In genomic region chr1:8423702-8424538, GRCh38 we compare ENCODE assay signal across 8 cellular contexts.
DNase-seq lines count a peak whose midpoint lies in the region; ATAC-seq and TF ChIP-seq lines count a peak whose summit lies in the region.

No MANE protein-coding gene starts in this region.

- peak overlapping the region; percentile 42 for H4K5ac ChIP-seq in IMR-90 (ENCODE audit: low read depth, low read length)

- BruUV-seq in IMR-90 (replicated peaks; lab: Mats Ljungman, UMichigan): no TSS peak

- H3K23ac ChIP-seq in IMR-90 (ENCODE audit: low read depth, low read length): peak overlapping the region; percentile 13

- H3K9me3 Mint-ChIP-seq in T-cell: no peaks in the 10 kb centered on the region

- H3K4me1 ChIP-seq in IMR-90 (ENCODE audit: control insufficient read depth, insufficient read depth, low read length) (peaks cover 15% of the 10 kb centered on the region), right cardiac atrium (ENCODE audit: control insufficient read depth, insufficient read depth, low read length) (peaks cover 11% of the 10 kb centered on the region)

- peak overlapping the region; percentile 100 for H3K9ac ChIP-seq in IMR-90 (ENCODE audit: low read depth, low read length)

- intact Hi-C loops in IMR-90 (cut with micrococcal nuclease): loop anchor here (2.0 to 5.0 kb wide), 5 partner anchors 39 to 447 kb away; no protein-coding TSS in a partner anchor
- intact Hi-C loops in right cardiac atrium (cut with DNase I): loop anchor here in 2 of 4 donors (10.0 kb wide), 1 partner anchor 101 kb away; no protein-coding TSS in a partner anchor
- intact Hi-C loops in sciatic nerve (cut with DNase I): no loop called here

- no peaks in the 10 kb centered on the region for H3K27me3 ChIP-seq in IMR-90 (ENCODE audit: control insufficient read depth, insufficient read depth, low read length)
- H3K27me3 ChIP-seq in right cardiac atrium (ENCODE audit: control insufficient read depth, insufficient read depth): no peaks in the 10 kb centered on the region

- 0% methylated on average over 8 of the region's 78 CpGs; no CpG with 5 or more reads in 1 of the 2 experiments for WGBS in IMR-90 (ENCODE audit: extremely low coverage in 2 of 2, insufficient read length in 1 of 2), 2 experiments
- under 1% methylated on average over 77 of the region's 78 CpGs for WGBS in right cardiac atrium

- H3K9me3 ChIP-seq in IMR-90 (ENCODE audit: control insufficient read depth, insufficient read depth, low read length) (no peaks in the 10 kb centered on the region), right cardiac atrium (ENCODE audit: control insufficient read depth, low read length) (no peaks in the 10 kb centered on the region)

- ATAC-seq in IMR-90 (ENCODE audit: low read depth) (peak; percentile 66), T-cell (replicated peaks in 1 of 4) (peak; percentile 49 to 54 (median 50)), right cardiac atrium (peak; percentile 47 to 60), sciatic nerve (peak; percentile 47)

- H3K4ac ChIP-seq in IMR-90 (ENCODE audit: low read depth, low read length): peak overlapping the region; percentile 78

- H4K8ac ChIP-seq in IMR-90 (ENCODE audit: low read depth in 2 of 2, low read length in 2 of 2): peak overlapping the region; percentile 32 to 85

- peaks cover 18% of the 10 kb centered on the region for H3K9me1 ChIP-seq in IMR-90 (ENCODE audit: insufficient read depth, low read length)

- H3K36me3 Mint-ChIP-seq in T-cell: no peaks in the 10 kb centered on the region

- peaks cover 11% of the 10 kb centered on the region for H3K36me3 ChIP-seq in IMR-90 (ENCODE audit: control insufficient read depth, insufficient read depth, low read length)

- H2AK5ac ChIP-seq in IMR-90 (ENCODE audit: low read depth, low read length): peak overlapping the region; percentile 75

- H2BK120ac ChIP-seq in IMR-90 (ENCODE audit: low read depth, low read length): peak overlapping the region; percentile 54

- TF ChIP-seq POLR2A in IMR-90 (IDR thresholded peaks at IDR 0.05; ENCODE audit: low read depth, low read length): peak; percentile 56; the same call in 1 of the 2 replicates

- H2BK15ac ChIP-seq in IMR-90 (ENCODE audit: low read depth, low read length): peak overlapping the region; percentile 77; the same call in 2 of the 3 replicates

- DNase-seq in ELR (ENCODE audit: low read depth): peak; percentile 73
- peak; percentile 65 for DNase-seq in IMR-90
- DNase-seq in T-cell: peak in 27 of 34 experiments; percentile 4 to 61 (median 28)
- peak; percentile 66 for DNase-seq in amniotic epithelial cell (ENCODE audit: low read depth)
- peak; percentile 47 to 84 (median 78) for DNase-seq in right cardiac atrium
- peak; percentile 76 for DNase-seq in sciatic nerve (ENCODE audit: low spot score)
- DNase-seq in medulla oblongata (ENCODE audit: extremely low spot score): no peak
- no peak for DNase-seq in inferior parietal cortex (ENCODE audit: extremely low spot score)

- peak overlapping the region; percentile 62 for H3K14ac ChIP-seq in IMR-90 (replicated peaks; ENCODE audit: low read depth, low read length)

- peak overlapping the region; percentile 74 for H2AK9ac ChIP-seq in IMR-90 (replicated peaks; ENCODE audit: low read depth, low read length, poor library complexity)

- dilution Hi-C loops in IMR-90 (cut with HindIII; ENCODE audit: low sequenced_read_pairs, unreplicated experiment): no loop called here

- TF ChIP-seq CTCF in IMR-90 (conservative IDR thresholded peaks at IDR 0.05; ENCODE audit: low read depth, low read length): no peak

- peak overlapping the region; percentile 93 for H2BK5ac ChIP-seq in IMR-90 (ENCODE audit: low read depth, low read length, poor library complexity, severe bottlenecking)

- peaks cover 37% of the 10 kb centered on the region for H4K20me1 ChIP-seq in IMR-90 (ENCODE audit: insufficient read depth, low read length)

- H3K4me2 ChIP-seq in IMR-90 (ENCODE audit: low read depth, low read length): peak overlapping the region; percentile 80

- in situ Hi-C loops in IMR-90 (cut with MboI; ENCODE audit: low sequenced_read_pairs): no loop called here

- peak overlapping the region; percentile 35; the same call in 1 of the 2 replicates for H3K56ac ChIP-seq in IMR-90 (ENCODE audit: extremely low read depth, insufficient read depth, low read length)

- CTCF ChIA-PET in IMR-90 (lab: Yijun Ruan, JAX): no interaction called here
- CTCF ChIA-PET in T-cell (lab: Charles Lee): no interaction called here

- no peaks in the 10 kb centered on the region for H3K27me3 Mint-ChIP-seq in T-cell

- H3K4me1 Mint-ChIP-seq in T-cell: peaks cover 44 to 48% (median 45%) of the 10 kb centered on the region in 3 donors

- H3K4me3 ChIP-seq in IMR-90 (ENCODE audit: insufficient read depth, low read depth, low read length) (peak overlapping the region; percentile 73), right cardiac atrium (ENCODE audit: low read length) (peak overlapping the region; percentile 96)

- H3K4me3 Mint-ChIP-seq in T-cell: peak overlapping the region; percentile 91 to 94 (median 93)

- H3K18ac ChIP-seq in IMR-90 (ENCODE audit: low read depth, low read length): peak overlapping the region; percentile 84

- POLR2A ChIA-PET in IMR-90 (lab: Charles Lee; ENCODE audit: unreplicated experiment) (no interaction called here), T-cell (lab: Charles Lee) (interaction anchor here in 1 of 2 donors (0.5 to 0.6 kb wide), 2 partner anchors 14 to 30 kb away, joined by 3 to 8 read pairs; no protein-coding TSS in a partner anchor)

- H3K79me1 ChIP-seq in IMR-90 (ENCODE audit: low read depth in 1 of 2, low read length in 2 of 2): peaks cover 18 to 71% of the 10 kb centered on the region in 2 experiments; a peak in 3 of 4 replicates

- H2BK20ac ChIP-seq in IMR-90 (ENCODE audit: low read depth, low read length): peak overlapping the region; percentile 26; the same call in 1 of the 2 replicates

- H3K27ac Mint-ChIP-seq in T-cell: peak overlapping the region; percentile 92 to 95

- H3K27ac ChIP-seq in IMR-90 (ENCODE audit: insufficient read depth, low read length) (peak overlapping the region; percentile 99), right cardiac atrium (ENCODE audit: low read length) (peak overlapping the region; percentile 100)

- no peak; the same call in 1 of the 2 replicates for TF ChIP-seq RAD21 in IMR-90 (IDR thresholded peaks at IDR 0.05; ENCODE audit: low read length)

- H2AFZ ChIP-seq in IMR-90 (replicated peaks; ENCODE audit: low read length, poor library complexity): peak overlapping the region; percentile 78

- peak overlapping the region; percentile 70 for H4K91ac ChIP-seq in IMR-90 (ENCODE audit: insufficient read depth, low read depth, low read length)

TF ChIP-seq in IMR-90, 13 proteins besides CTCF, POLR2A, EP300 and RAD21:
- TF ChIP-seq FOS (IDR thresholded peaks at IDR 0.05; ENCODE audit: low read depth, low read length) (peak; percentile 79), RFX5 (IDR thresholded peaks at IDR 0.05; ENCODE audit: low read depth, low read length) (no peak), MAZ (IDR thresholded peaks at IDR 0.05; ENCODE audit: borderline replicate concordance, low read depth, low read length) (peak; percentile 12; the same call in 1 of the 2 replicates), BHLHE40 (IDR thresholded peaks at IDR 0.05; ENCODE audit: low read depth, low read length) (no peak), USF2 (IDR thresholded peaks at IDR 0.05; ENCODE audit: low read depth, low read length) (no peak)

Comparison
In these comparisons a context has a peak if more than half of its experiments do, and no peak if none do; other contexts are left out.
1. DNase-seq: peak in ELR (single experiment), IMR-90 (single experiment), T-cell (27 of 34), amniotic epithelial cell (single experiment), right cardiac atrium (3 of 3) and sciatic nerve (single experiment); none in medulla oblongata (single experiment) and inferior parietal cortex (single experiment).
2. Peak in every context shown above with its lines, with median percentiles within 50 percentile points of each other: ATAC-seq.